24 cellular contexts compared by ENCODE assay signal in the genomic region with DNA sequence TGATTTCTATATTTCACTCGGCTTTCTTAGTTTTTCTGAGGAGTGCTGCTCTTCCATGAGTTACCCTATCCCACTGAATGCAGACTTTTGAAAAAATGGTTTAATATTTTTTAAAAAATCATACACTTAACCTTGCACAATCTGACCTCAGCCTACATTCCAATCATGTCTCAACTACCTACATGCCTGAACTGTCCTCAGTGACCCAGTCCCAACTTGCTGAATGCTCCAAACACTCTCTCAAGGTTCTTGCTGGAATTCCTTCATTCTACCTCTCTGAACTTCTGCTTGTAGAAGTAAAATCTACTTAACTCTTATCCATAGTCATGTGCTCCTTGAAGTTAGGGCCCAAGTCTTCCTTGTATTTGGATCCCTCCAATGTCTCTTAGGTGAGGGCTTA.
"Had no signal": no experiment of that assay in that cellular context is flagged by ENCODE, and none has a peak within 500 bp of the region (broad histone marks: within the 10 kb centered on the region; RNA-seq: fewer than 3 reads in every experiment).

No MANE protein-coding gene starts in this region.

- H3K27ac ChIP-seq: colonic mucosa, parathyroid adenoma, psoas muscle, right atrium auricular region, suprapubic skin, tibial artery, upper lobe of right lung had no signal

- ATAC-seq: effector memory CD8-positive, alpha-beta T cell; esophagus mucosa; left colon; naive thymus-derived CD8-positive, alpha-beta T cell; psoas muscle; upper lobe of right lung had no signal

- DNase-seq: activated CD4-positive, alpha-beta memory T cell treated with anti-CD3 and anti-CD28 coated beads, Interleukin-2, amount 10 ng/mL, durations not matched to agents 7 days and 5 days; activated CD4-positive, alpha-beta T cell treated with anti-CD3 and anti-CD28 coated beads, Interleukin-2, amount 10 ng/mL, durations not matched to agents 7 days and 5 days; activated CD4-positive, CD25-positive, alpha-beta regulatory T cell treated with anti-CD3 and anti-CD28 coated beads, Interleukin-2, amount 50 U/mL, for 72 hours; activated CD8-positive, alpha-beta memory T cell treated with anti-CD3 and anti-CD28 coated beads, Interleukin-2, amount 50 U/mL, for 48 hours; activated gamma-delta T cell; activated naive CD4-positive, alpha-beta T cell treated with anti-CD3 and anti-CD28 coated beads, Interleukin-2, amount 50 U/mL, for 16 hours; activated T-cell treated with anti-CD3 and anti-CD28 coated beads, Interleukin-2, amount 50 U/mL, for 24 hours; colonic mucosa; effector memory CD8-positive, alpha-beta T cell; foreskin fibroblast; islet precursor cell; left colon; naive thymus-derived CD8-positive, alpha-beta T cell; occipital lobe; psoas muscle; stimulated activated CD4-positive, alpha-beta T cell treated with anti-CD3 and anti-CD28 coated beads, Interleukin-15, amount 100 ng/mL, for 24 hours; stimulated activated CD4-positive, alpha-beta T cell treated with anti-CD3 and anti-CD28 coated beads, Interleukin-2, amount 100 ng/mL, for 24 hours; stimulated activated naive CD4-positive, alpha-beta T cell; tibial artery; upper lobe of right lung had no signal

- H3K4me1 ChIP-seq: colonic mucosa, parathyroid adenoma, psoas muscle, right atrium auricular region, suprapubic skin, tibial artery, upper lobe of right lung had no signal

- H3K27me3 ChIP-seq: colonic mucosa, right atrium auricular region, suprapubic skin, tibial artery, upper lobe of right lung had no signal
